In the genomic region with DNA sequence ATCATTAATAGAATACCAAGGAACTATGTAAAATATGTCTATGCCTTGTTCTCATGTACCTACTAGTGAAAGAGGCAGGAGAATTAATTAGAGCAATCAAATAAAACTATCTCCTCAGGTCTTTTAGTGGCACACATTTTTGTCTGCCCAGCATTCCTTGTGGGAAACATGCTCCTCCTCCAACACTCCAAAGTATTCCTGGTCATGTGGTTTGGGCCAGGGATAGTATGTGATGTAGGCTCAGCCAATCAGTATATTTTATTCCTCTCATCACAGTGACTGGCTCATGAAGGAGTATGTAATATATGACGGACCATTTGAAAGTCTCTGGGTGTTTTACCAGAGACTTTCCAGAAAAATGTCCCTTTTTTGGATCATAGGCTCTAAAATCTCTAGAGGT, we compare ENCODE assay signal across 15 cellular contexts. TPM values are rescaled to one million over a fixed set of nuclear protein-coding genes. Genes with fewer than 3 reads are reported as not detected.
A peak's percentile ranks its signal among the peaks of the same experiment; 100 is the strongest.
DNase-seq lines count a peak whose midpoint lies in the region; ATAC-seq and TF ChIP-seq lines count a peak whose summit lies in the region.
"Had no signal": no experiment of that assay in that cellular context is flagged by ENCODE, and none has a peak within 500 bp of the region (broad histone marks: within the 10 kb centered on the region; RNA-seq: fewer than 3 reads in every experiment).

No MANE protein-coding gene starts in this region.

- no peaks in the 10 kb centered on the region for H3K9me3 Mint-ChIP-seq in WTC11
- H3K9me3 Mint-ChIP-seq: CD4-positive, CD25-positive, alpha-beta regulatory T cell; H9 had no signal

- no peak for TF ChIP-seq RAD21 in SK-N-SH (IDR thresholded peaks at IDR 0.05; ENCODE audit: low read length)

- no peaks in the 10 kb centered on the region for H3K27me3 ChIP-seq in SK-N-SH (ENCODE audit: insufficient read depth)
- H3K27me3 ChIP-seq: BLaER1 treated with 17β-estradiol and CSF1 and Interleukin-3, amounts not matched to agents 10 nM and 100 nM had no signal

- POLR2A ChIA-PET in SK-N-SH (lab: Yijun Ruan, JAX) (no interaction called here), WTC11 (lab: Charles Lee) (no interaction called here)

- no peak overlapping the region for H2AFZ ChIP-seq in SK-N-SH (ENCODE audit: low read depth)

- WGBS in SK-N-SH (ENCODE audit: low lambda C conversion rate), result 94% methylated on average over 1 of the region's 1 CpG

- no peak overlapping the region for H3K4me3 ChIP-seq in SK-N-SH (ENCODE audit: low read depth in 2 of 2, low read length in 1 of 2)
- H3K4me3 ChIP-seq: BLaER1 treated with 17β-estradiol and CSF1 and Interleukin-3, amounts not matched to agents 10 nM and 100 nM had no signal

- ATAC-seq in SK-N-SH treated with all-trans-retinoic acid at 6 μM for 48 hours, result peak; percentile 56
- no peak for ATAC-seq in HG03159 (IDR thresholded peaks at IDR 0.05; ENCODE audit: unreplicated experiment)
- no peak for ATAC-seq in GM21360 (IDR thresholded peaks at IDR 0.05; ENCODE audit: unreplicated experiment)
- no peak for ATAC-seq in WTC11

- H3K9me3 ChIP-seq in SK-N-SH, result no peaks in the 10 kb centered on the region
- H3K9me3 ChIP-seq: BLaER1 treated with 17β-estradiol and CSF1 and Interleukin-3, amounts not matched to agents 10 nM and 100 nM had no signal

- CTCF ChIA-PET in SK-N-SH (lab: Yijun Ruan, JAX) (no interaction called here), WTC11 (lab: Charles Lee) (no interaction called here)

- no peak overlapping the region for H3K4me3 Mint-ChIP-seq in WTC11
- H3K4me3 Mint-ChIP-seq: CD4-positive, CD25-positive, alpha-beta regulatory T cell; H9 had no signal

- no peaks in the 10 kb centered on the region for H3K36me3 ChIP-seq in SK-N-SH (replicated peaks in 1 of 2; ENCODE audit: control insufficient read depth in 1 of 2, insufficient read depth in 2 of 2, low read length in 1 of 2)
- H3K36me3 ChIP-seq: BLaER1 treated with 17β-estradiol and CSF1 and Interleukin-3, amounts not matched to agents 10 nM and 100 nM had no signal

- H3K27ac Mint-ChIP-seq in WTC11, result no peak overlapping the region
- H3K27ac Mint-ChIP-seq: CD4-positive, CD25-positive, alpha-beta regulatory T cell; H9 had no signal

- no peaks in the 10 kb centered on the region for H3K27me3 Mint-ChIP-seq in WTC11 (ENCODE audit: low read depth)

- H3K27ac ChIP-seq in SK-N-SH (ENCODE audit: low read depth in 2 of 2, low read length in 1 of 2), result no peak overlapping the region
- H3K27ac ChIP-seq: 22Rv1; BLaER1 treated with 17β-estradiol and CSF1 and Interleukin-3, amounts not matched to agents 10 nM and 100 nM; HL-60 had no signal

- H3F3A ChIP-seq in SK-N-SH (replicated peaks; ENCODE audit: insufficient read depth), result no peaks in the 10 kb centered on the region

- no peaks in the 10 kb centered on the region for H3K79me2 ChIP-seq in SK-N-SH (ENCODE audit: insufficient read depth)

- H3K9ac ChIP-seq in SK-N-SH, result no peak overlapping the region
- H3K9ac ChIP-seq: BLaER1 treated with 17β-estradiol and CSF1 and Interleukin-3, amounts not matched to agents 10 nM and 100 nM had no signal

- no peak overlapping the region for H3K4me2 ChIP-seq in SK-N-SH
- H3K4me2 ChIP-seq: BLaER1 treated with 17β-estradiol and CSF1 and Interleukin-3, amounts not matched to agents 10 nM and 100 nM had no signal

- no peak for TF ChIP-seq EP300 in SK-N-SH (IDR thresholded peaks at IDR 0.05; ENCODE audit: borderline replicate concordance in 1 of 2, low read depth in 1 of 2, low read length in 1 of 2)

- H3K4me1 ChIP-seq in SK-N-SH (ENCODE audit: control insufficient read depth in 1 of 2, insufficient read depth in 2 of 2, low read depth in 1 of 2, low read length in 1 of 2), result peaks cover 0 to 12% of the 10 kb centered on the region in 2 experiments; a peak in 1 of 4 replicates

- TF ChIP-seq CTCF in SK-N-SH (IDR thresholded peaks at IDR 0.05) (no peak), WTC11 (IDR thresholded peaks at IDR 0.05) (no peak)

- no peaks in the 10 kb centered on the region for H3K36me3 Mint-ChIP-seq in WTC11
- H3K36me3 Mint-ChIP-seq: CD4-positive, CD25-positive, alpha-beta regulatory T cell had no signal

- H3K4me1 Mint-ChIP-seq in WTC11, result peaks cover 4% of the 10 kb centered on the region; the same call in 1 of the 2 replicates

- no peaks in the 10 kb centered on the region for H3K9me2 ChIP-seq in SK-N-SH

- no peaks in the 10 kb centered on the region for H4K20me1 ChIP-seq in SK-N-SH (ENCODE audit: insufficient read depth)
- H4K20me1 ChIP-seq: BLaER1 treated with 17β-estradiol and CSF1 and Interleukin-3, amounts not matched to agents 10 nM and 100 nM had no signal

- DNase-seq in SK-N-SH (no peak), RPMI7951 (ENCODE audit: low read depth) (peak; percentile 14), astrocyte of the hippocampus (ENCODE audit: low read depth, low spot score) (peak; percentile 44), KG1 (lab: John Stamatoyannopoulos, UW) (no peak), WTC11 (ENCODE audit: low spot score) (no peak)
- DNase-seq: CD4-positive, CD25-positive, alpha-beta regulatory T cell; DMS 273 treated with DMSO at 0.1 percent for 48 hours; GOT3; H9 had no signal

TF ChIP-seq in SK-N-SH treated with all-trans-retinoic acid at 6 μM for 48 hours, 23 proteins besides CTCF, POLR2A, EP300 and RAD21:
- TF ChIP-seq ISL1 (CRISPR knock-in tag; IDR thresholded peaks at IDR 0.05) (0 out of 2 replicates have a peak, but pooled peaks have one; percentile 19), ZNF70 (CRISPR knock-in tag; IDR thresholded peaks at IDR 0.05) (no peak)

TF ChIP-seq in SK-N-SH, 30 proteins besides CTCF, POLR2A, EP300 and RAD21:
- TF ChIP-seq GATA2 (CRISPR knock-in tag; IDR thresholded peaks at IDR 0.05), result no peak

TF ChIP-seq in WTC11, 78 proteins besides CTCF, POLR2A, EP300 and RAD21:
- no peak for TF ChIP-seq HMGA2 (CRISPR knock-in tag; IDR thresholded peaks at IDR 0.05)
- no peak for TF ChIP-seq SP1 (CRISPR knock-in tag; conservative IDR thresholded peaks at IDR 0.05)
- TF ChIP-seq, protein P1, sequence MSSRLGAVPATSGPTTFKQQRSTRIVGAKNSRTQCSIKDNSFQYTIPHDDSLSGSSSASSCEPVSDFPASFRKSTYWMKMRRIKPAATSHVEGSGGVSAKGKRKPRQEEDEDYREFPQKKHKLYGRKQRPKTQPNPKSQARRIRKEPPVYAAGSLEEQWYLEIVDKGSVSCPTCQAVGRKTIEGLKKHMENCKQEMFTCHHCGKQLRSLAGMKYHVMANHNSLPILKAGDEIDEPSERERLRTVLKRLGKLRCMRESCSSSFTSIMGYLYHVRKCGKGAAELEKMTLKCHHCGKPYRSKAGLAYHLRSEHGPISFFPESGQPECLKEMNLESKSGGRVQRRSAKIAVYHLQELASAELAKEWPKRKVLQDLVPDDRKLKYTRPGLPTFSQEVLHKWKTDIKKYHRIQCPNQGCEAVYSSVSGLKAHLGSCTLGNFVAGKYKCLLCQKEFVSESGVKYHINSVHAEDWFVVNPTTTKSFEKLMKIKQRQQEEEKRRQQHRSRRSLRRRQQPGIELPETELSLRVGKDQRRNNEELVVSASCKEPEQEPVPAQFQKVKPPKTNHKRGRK (CRISPR knock-in tag; IDR thresholded peaks at IDR 0.05; ENCODE audit: borderline replicate concordance), result no peak
- no peak for TF ChIP-seq TEAD4 (CRISPR knock-in tag; IDR thresholded peaks at IDR 0.05)
- TF ChIP-seq NFATC4 (CRISPR knock-in tag; IDR thresholded peaks at IDR 0.05), result no peak
- TF ChIP-seq, protein P2, sequence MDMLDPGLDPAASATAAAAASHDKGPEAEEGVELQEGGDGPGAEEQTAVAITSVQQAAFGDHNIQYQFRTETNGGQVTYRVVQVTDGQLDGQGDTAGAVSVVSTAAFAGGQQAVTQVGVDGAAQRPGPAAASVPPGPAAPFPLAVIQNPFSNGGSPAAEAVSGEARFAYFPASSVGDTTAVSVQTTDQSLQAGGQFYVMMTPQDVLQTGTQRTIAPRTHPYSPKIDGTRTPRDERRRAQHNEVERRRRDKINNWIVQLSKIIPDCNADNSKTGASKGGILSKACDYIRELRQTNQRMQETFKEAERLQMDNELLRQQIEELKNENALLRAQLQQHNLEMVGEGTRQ (CRISPR knock-in tag; IDR thresholded peaks at IDR 0.05), result no peak
- TF ChIP-seq FOXJ3 (CRISPR knock-in tag; IDR thresholded peaks at IDR 0.05; ENCODE audit: borderline replicate concordance), result no peak
- TF ChIP-seq, protein P3, sequence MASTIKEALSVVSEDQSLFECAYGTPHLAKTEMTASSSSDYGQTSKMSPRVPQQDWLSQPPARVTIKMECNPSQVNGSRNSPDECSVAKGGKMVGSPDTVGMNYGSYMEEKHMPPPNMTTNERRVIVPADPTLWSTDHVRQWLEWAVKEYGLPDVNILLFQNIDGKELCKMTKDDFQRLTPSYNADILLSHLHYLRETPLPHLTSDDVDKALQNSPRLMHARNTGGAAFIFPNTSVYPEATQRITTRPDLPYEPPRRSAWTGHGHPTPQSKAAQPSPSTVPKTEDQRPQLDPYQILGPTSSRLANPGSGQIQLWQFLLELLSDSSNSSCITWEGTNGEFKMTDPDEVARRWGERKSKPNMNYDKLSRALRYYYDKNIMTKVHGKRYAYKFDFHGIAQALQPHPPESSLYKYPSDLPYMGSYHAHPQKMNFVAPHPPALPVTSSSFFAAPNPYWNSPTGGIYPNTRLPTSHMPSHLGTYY (CRISPR knock-in tag; IDR thresholded peaks at IDR 0.05), result no peak

RNA-seq across cellular contexts. Expression of a gene that starts 16.7 kb away (rescaled TPM):
- 72.4 and 98.7 TPM in 2 replicates for polyA plus RNA-seq in SK-N-SH (2012; rRNA removed)
- polyA plus RNA-seq in SK-N-SH (2012; cell fraction: cytosol; rRNA removed), result 120 and 138 TPM in 2 replicates
- polyA plus RNA-seq in SK-N-SH (2012; cell fraction: nucleus; rRNA removed), result 14.7 and 39.4 TPM in 2 replicates
- total RNA-seq in RPMI7951 (2014; rRNA removed; shearing (Covaris generic)), result 63.7 and 80.3 TPM in 2 replicates
- total RNA-seq in WTC11 (2021), result 48.5 to 54.8 TPM (median 49.6 TPM) in 3 replicates

Comparison
In these comparisons a context has a peak if more than half of its experiments do, and no peak if none do; other contexts are left out.
1. DNase-seq: peak in RPMI7951 (single experiment) and astrocyte of the hippocampus (single experiment); none in SK-N-SH (single experiment), KG1 (single experiment) and WTC11 (single experiment).